9 cellular contexts compared by ENCODE assay signal in genomic region chr18:9094307-9095226, GRCh38. TPM values are rescaled to one million over a fixed set of nuclear protein-coding genes. Genes with fewer than 3 reads are reported as not detected.
DNase-seq lines count a peak whose midpoint lies in the region; ATAC-seq and TF ChIP-seq lines count a peak whose summit lies in the region.
"Had no signal": no experiment of that assay in that cellular context is flagged by ENCODE, and none has a peak within 500 bp of the region (broad histone marks: within the 10 kb centered on the region; RNA-seq: fewer than 3 reads in every experiment).

No MANE protein-coding gene starts in this region.

- H3K27ac ChIP-seq in esophagus muscularis mucosa (replicated peaks in 1 of 4) (peak overlapping the region; percentile 75 to 82 (median 78)), heart left ventricle (peak overlapping the region in 2 of 12 donors; percentile 62 to 78)
- H3K27ac ChIP-seq: thoracic aorta had no signal

- intact Hi-C loops in activated B cell treated with CpG ODN at 0.5 μM for 24 hours (cut with micrococcal nuclease) (no loop called here), esophagus muscularis mucosa (cut with DNase I) (no loop called here), head of caudate nucleus (cut with DNase I) (no loop called here), MCF 10A (cut with micrococcal nuclease) (no loop called here), heart left ventricle (cut with DNase I) (no loop called here)

- H3K4me1 Mint-ChIP-seq in activated B cell treated with CpG ODN at 0.5 μM for 24 hours (peaks cover 21% of the 10 kb centered on the region), MCF 10A (ENCODE audit: insufficient read depth, unreplicated experiment) (no peaks in the 10 kb centered on the region)

- WGBS in esophagus muscularis mucosa = 46% methylated on average over 7 of the region's 7 CpGs
- 82 to 90% (median 85%) methylated on average over 7 of the region's 7 CpGs for WGBS in heart left ventricle, 4 donors

- TF ChIP-seq POLR2A in esophagus muscularis mucosa (IDR thresholded peaks at IDR 0.05; ENCODE audit: low read depth) = no peak
- no peak for TF ChIP-seq POLR2A in heart left ventricle (IDR thresholded peaks at IDR 0.05)

- peak; percentile 9 for ATAC-seq in activated B cell treated with CpG ODN at 0.5 μM for 24 hours (ENCODE audit: low read depth)
- no peak for ATAC-seq in heart left ventricle

- no TSS peak for BruUV-seq in MCF 10A (replicated peaks; lab: Mats Ljungman, UMichigan)

- CTCF ChIA-PET in activated B cell treated with CpG ODN at 0.5 μM for 24 hours (lab: Charles Lee) = interaction anchor here (1.3 to 1.8 kb wide), 2 partner anchors 21 to 441 kb away, joined by 3 to 7 read pairs; no protein-coding TSS in a partner anchor
- CTCF ChIA-PET in MCF 10A (lab: Yijun Ruan, JAX) = interaction anchor here (0.5 to 0.8 kb wide), 3 partner anchors 21 to 176 kb away, joined by 3 read pairs; no protein-coding TSS in a partner anchor

- POLR2A ChIA-PET in activated B cell treated with CpG ODN at 0.5 μM for 24 hours (lab: Charles Lee) = interaction anchor here (1.2 to 2.1 kb wide), 3 partner anchors 23 to 44 kb away, joined by 4 to 30 read pairs (median 8); partner anchors contain the start of gene ANKRD12
- POLR2A ChIA-PET in MCF 10A (lab: Yijun Ruan, JAX) = interaction anchor here (1.9 to 5.8 kb wide), 2 partner anchors 8 to 21 kb away, joined by 10 to 25 read pairs; partner anchors contain the start of gene NDUFV2

- H3K27me3 ChIP-seq in esophagus muscularis mucosa (no peaks in the 10 kb centered on the region), heart left ventricle (no peaks in the 10 kb centered on the region)

- DNase-seq in H4 (ENCODE audit: low spot score) = peak; percentile 70
- DNase-seq in activated B cell treated with CpG ODN at 0.5 μM for 24 hours = no peak
- DNase-seq in esophagus muscularis mucosa (ENCODE audit: extremely low spot score) = peak; percentile 14
- DNase-seq in stimulated activated CD4-positive, alpha-beta T cell treated with anti-CD3 and anti-CD28 coated beads, Interleukin-15, amount 100 ng/mL, for 48 hours (ENCODE audit: low read depth in 2 of 2) = peak; percentile 63 to 67
- DNase-seq in head of caudate nucleus = no peak
- DNase-seq in MCF 10A (ENCODE audit: unreplicated experiment) = no peak
- no peak for DNase-seq in NCI-H187 (lab: John Stamatoyannopoulos, UW)
- DNase-seq in heart left ventricle = no peak

- no peaks in the 10 kb centered on the region for H3K9me3 ChIP-seq in esophagus muscularis mucosa
- no peaks in the 10 kb centered on the region for H3K9me3 ChIP-seq in heart left ventricle
- H3K9me3 ChIP-seq: thoracic aorta had no signal

- H3K36me3 ChIP-seq in esophagus muscularis mucosa = no peaks in the 10 kb centered on the region
- H3K36me3 ChIP-seq in heart left ventricle = no peaks in the 10 kb centered on the region
- H3K36me3 ChIP-seq: thoracic aorta had no signal

- H3K27me3 Mint-ChIP-seq in activated B cell treated with CpG ODN at 0.5 μM for 24 hours (no peaks in the 10 kb centered on the region), MCF 10A (ENCODE audit: insufficient read depth, unreplicated experiment) (no peaks in the 10 kb centered on the region)

- H3K36me3 Mint-ChIP-seq in activated B cell treated with CpG ODN at 0.5 μM for 24 hours (ENCODE audit: low read depth) (no peaks in the 10 kb centered on the region), MCF 10A (ENCODE audit: insufficient read depth, unreplicated experiment) (no peaks in the 10 kb centered on the region)

- no peak for TF ChIP-seq CTCF in activated B cell treated with CpG ODN at 0.5 μM for 24 hours (IDR thresholded peaks at IDR 0.05)
- TF ChIP-seq CTCF in esophagus muscularis mucosa (IDR thresholded peaks at IDR 0.05) = no peak
- no peak for TF ChIP-seq CTCF in MCF 10A (IDR thresholded peaks at IDR 0.05; ENCODE audit: unreplicated experiment)
- no peak for TF ChIP-seq CTCF in heart left ventricle (IDR thresholded peaks at IDR 0.05)

- H3K9me3 Mint-ChIP-seq in activated B cell treated with CpG ODN at 0.5 μM for 24 hours (no peaks in the 10 kb centered on the region), MCF 10A (ENCODE audit: unreplicated experiment) (no peaks in the 10 kb centered on the region)

- H3K4me3 Mint-ChIP-seq in activated B cell treated with CpG ODN at 0.5 μM for 24 hours (peak overlapping the region; percentile 74), MCF 10A (ENCODE audit: unreplicated experiment) (no peak overlapping the region)

- peak overlapping the region; percentile 92 for H3K27ac Mint-ChIP-seq in activated B cell treated with CpG ODN at 0.5 μM for 24 hours
- H3K27ac Mint-ChIP-seq in MCF 10A (ENCODE audit: low read depth, unreplicated experiment) = no peak overlapping the region

- no peak for TF ChIP-seq EP300 in esophagus muscularis mucosa (IDR thresholded peaks at IDR 0.05)

- H3K4me1 ChIP-seq in esophagus muscularis mucosa = peaks cover 6 to 61% (median 46%) of the 10 kb centered on the region in 4 donors
- H3K4me1 ChIP-seq in heart left ventricle = peaks cover 0 to 41% (median 2%) of the 10 kb centered on the region in 12 donors

- H3K4me3 ChIP-seq in esophagus muscularis mucosa (no peak overlapping the region), heart left ventricle (no peak overlapping the region)
- H3K4me3 ChIP-seq: thoracic aorta had no signal

RNA-seq across cellular contexts. Expression of gene NDUFV2, which starts 7.9 kb away (rescaled TPM):
- total RNA-seq in H4 (2014; rRNA removed; shearing (Covaris generic)) = 203 and 236 TPM in 2 replicates
- 168 and 169 TPM in 2 replicates for total RNA-seq in activated B cell treated with CpG ODN at 0.5 μM for 24 hours
- total RNA-seq in esophagus muscularis mucosa = 100 to 1,000 TPM; 120 to 229 (median 175) TPM
- 192 and 202 TPM in 2 replicates for total RNA-seq in MCF 10A (2022)
- total RNA-seq in heart left ventricle = 100 to 1,000 TPM; 236 to 469 (median 407) TPM
- 1,000 to 10,000 TPM in 1 of 2 donors, 100 to 1,000 TPM in 1; 478 to 1,311 TPM for polyA plus RNA-seq in heart left ventricle

RNA-seq across cellular contexts. Expression of gene ANKRD12, which starts 42.0 kb away (rescaled TPM):
- total RNA-seq in H4 (2014; rRNA removed; shearing (Covaris generic)) = 5.1 and 14.1 TPM in 2 replicates
- total RNA-seq in activated B cell treated with CpG ODN at 0.5 μM for 24 hours (121 and 125 TPM in 2 replicates), esophagus muscularis mucosa (100 to 1,000 TPM in 1 of 4 donors, 10 to 100 TPM in 3; 65.2 to 108 (median 92.9) TPM), MCF 10A (2022) (25.3 and 36.7 TPM in 2 replicates), heart left ventricle (10 to 100 TPM; 18.6 to 70.9 (median 53.8) TPM)
- 10 to 100 TPM in 1 of 2 donors, 1 to 10 TPM in 1; 7.7 to 20.9 TPM for polyA plus RNA-seq in heart left ventricle

Comparison
In these comparisons a context has a peak if more than half of its experiments do, and no peak if none do; other contexts are left out.
1. DNase-seq: peak in H4 (single experiment), esophagus muscularis mucosa (single experiment) and stimulated activated CD4-positive, alpha-beta T cell treated with anti-CD3 and anti-CD28 coated beads, Interleukin-15, amount 100 ng/mL, for 48 hours (2 of 2); none in activated B cell treated with CpG ODN at 0.5 μM for 24 hours (single experiment), head of caudate nucleus (0 of 42), MCF 10A (single experiment), NCI-H187 (0 of 2) and heart left ventricle (0 of 5).